ENCODE assay signal across 2 cellular contexts in genomic region chr1:201153474-201154388, GRCh38.
TF ChIP-seq lines count a peak whose summit lies in the region.

No MANE protein-coding gene starts in this region.

TF ChIP-seq in Ishikawa, 13 proteins besides CTCF, POLR2A, EP300 and RAD21 (continued from another document):
- TF ChIP-seq CREB1 (IDR thresholded peaks at IDR 0.05; ENCODE audit: low read depth) (no peak), ZBTB7A (IDR thresholded peaks at IDR 0.05; ENCODE audit: low read depth) (peak; percentile 85)

TF ChIP-seq in WTC11, 78 proteins besides CTCF, POLR2A, EP300 and RAD21:
- TF ChIP-seq PRDM15 (CRISPR knock-in tag; IDR thresholded peaks at IDR 0.05), result peak; percentile 31; the same call in 1 of the 2 replicates
- no peak for TF ChIP-seq ATF6 (CRISPR knock-in tag; IDR thresholded peaks at IDR 0.05)
- no peak for TF ChIP-seq AR (CRISPR knock-in tag; IDR thresholded peaks at IDR 0.05)
- 0 out of 2 replicates have a peak, but pooled peaks have one; percentile 17 for TF ChIP-seq GABPB1 (CRISPR knock-in tag; IDR thresholded peaks at IDR 0.05)
- TF ChIP-seq RELA (CRISPR knock-in tag; IDR thresholded peaks at IDR 0.05; ENCODE audit: borderline replicate concordance), result peak; percentile 38; the same call in 1 of the 2 replicates
- TF ChIP-seq RORB (CRISPR knock-in tag; IDR thresholded peaks at IDR 0.05), result no peak
- 0 out of 2 replicates have a peak, but pooled peaks have one; percentile 10 for TF ChIP-seq ZNF423 (CRISPR knock-in tag; IDR thresholded peaks at IDR 0.05)
